In genomic region chr15:56805466-56806146, GRCh38 we compare ENCODE assay signal across 8 cellular contexts.
A peak's percentile ranks its signal among the peaks of the same experiment; 100 is the strongest.
DNase-seq lines count a peak whose midpoint lies in the region; ATAC-seq, FAIRE-seq and TF ChIP-seq lines count a peak whose summit lies in the region.

No MANE protein-coding gene starts in this region.

- TF ChIP-seq POLR2A in IMR-90 (IDR thresholded peaks at IDR 0.05; ENCODE audit: low read depth, low read length) (no peak), GM12878 (IDR thresholded peaks at IDR 0.05; ENCODE audit: low read depth, low read length) (no peak), HepG2 (IDR thresholded peaks at IDR 0.05; ENCODE audit: insufficient read depth in 1 of 2, low read depth in 2 of 2, low read length in 2 of 2) (no peak), esophagus squamous epithelium (IDR thresholded peaks at IDR 0.05) (no peak)

- no peak overlapping the region for H3K14ac ChIP-seq in IMR-90 (replicated peaks; ENCODE audit: low read depth, low read length)

- no peak for TF ChIP-seq RAD21 in IMR-90 (IDR thresholded peaks at IDR 0.05; ENCODE audit: low read length)
- no peak for TF ChIP-seq RAD21 in GM12878 (IDR thresholded peaks at IDR 0.05; ENCODE audit: insufficient read depth, low read depth, low read length)
- no peak for TF ChIP-seq RAD21 in HepG2 (CRISPR knock-in tag; IDR thresholded peaks at IDR 0.05)

- H3K56ac ChIP-seq in IMR-90 (ENCODE audit: extremely low read depth, insufficient read depth, low read length): no peak overlapping the region

- FAIRE-seq in GM12878 (lab: Jason Lieb, UNC): no peak
- no peak for FAIRE-seq in HepG2 (lab: Jason Lieb, UNC)

- H2BK15ac ChIP-seq in IMR-90 (ENCODE audit: low read depth, low read length): no peak overlapping the region

- H3K9me3 ChIP-seq in IMR-90 (ENCODE audit: control insufficient read depth, insufficient read depth, low read length) (peaks cover 11% of the 10 kb centered on the region; the same call in 1 of the 2 replicates), GM12878 (replicated peaks; ENCODE audit: control insufficient read depth, insufficient read depth, low read length) (peaks cover 9% of the 10 kb centered on the region), HepG2 (ENCODE audit: low read length) (peaks cover 9% of the 10 kb centered on the region; the same call in 1 of the 2 replicates), esophagus squamous epithelium (peaks cover 0 to 21% (median 14%) of the 10 kb centered on the region in 3 donors)

- no peak overlapping the region for H3K27ac ChIP-seq in IMR-90 (ENCODE audit: insufficient read depth, low read length)
- H3K27ac ChIP-seq in GM12878 (ENCODE audit: control insufficient read depth, insufficient read depth): no peak overlapping the region
- no peak overlapping the region for H3K27ac ChIP-seq in HepG2 (ENCODE audit: extremely low read length, insufficient read depth, low read length)
- H3K27ac ChIP-seq in esophagus squamous epithelium: peak overlapping the region in 1 of 4 donors; percentile 56

- peak overlapping the region; percentile 9 for H2BK5ac ChIP-seq in IMR-90 (ENCODE audit: low read depth, low read length, poor library complexity, severe bottlenecking)

- H2AK5ac ChIP-seq in IMR-90 (ENCODE audit: low read depth, low read length): no peak overlapping the region

- no peak overlapping the region; the same call in 1 of the 2 replicates for H2BK20ac ChIP-seq in IMR-90 (ENCODE audit: low read depth, low read length)

- H3K27me3 ChIP-seq in IMR-90 (ENCODE audit: control insufficient read depth, insufficient read depth, low read length) (peaks cover 1% of the 10 kb centered on the region; the same call in 1 of the 2 replicates), GM12878 (replicated peaks in 1 of 2; ENCODE audit: control insufficient read depth in 2 of 2, insufficient read depth in 2 of 2, low read length in 1 of 2) (no peaks in the 10 kb centered on the region; a peak in 1 of 4 replicates), HepG2 (ENCODE audit: control insufficient read depth in 1 of 2, insufficient read depth in 2 of 2, low read length in 2 of 2) (no peaks in the 10 kb centered on the region), esophagus squamous epithelium (no peaks in the 10 kb centered on the region)

- POLR2A ChIA-PET in IMR-90 (lab: Charles Lee; ENCODE audit: unreplicated experiment): no interaction called here
- POLR2A ChIA-PET in GM12878 (lab: Charles Lee): no interaction called here
- POLR2A ChIA-PET in HepG2 (lab: Yijun Ruan, JAX): no interaction called here

- RAD21 ChIA-PET in GM12878 (lab: Charles Lee; ENCODE audit: unreplicated experiment): no interaction called here

- BruUV-seq in IMR-90 (replicated peaks; lab: Mats Ljungman, UMichigan) (no TSS peak), GM12878 (replicated peaks; lab: Mats Ljungman, UMichigan) (no TSS peak), HepG2 (replicated peaks; lab: Mats Ljungman, UMichigan) (no TSS peak)

- SMC1A ChIA-PET in GM12878 (lab: Charles Lee; ENCODE audit: uncharacterized antibody, unreplicated experiment): interaction anchor here (0.7 to 1.2 kb wide), 2 partner anchors 12 to 39 kb away, joined by 3 read pairs; no protein-coding TSS in a partner anchor

- H3K79me1 ChIP-seq in IMR-90 (ENCODE audit: low read depth in 1 of 2, low read length in 2 of 2): no peaks in the 10 kb centered on the region

- whole genome bisulfite sequencing in IMR-90 (ENCODE audit: extremely low coverage in 2 of 2, insufficient read length in 1 of 2), 2 experiments: no CpG with 5 or more reads among the region's 9 CpGs
- WGBS in GM12878 (ENCODE audit: insufficient coverage, insufficient replicate concordance, low lambda C conversion rate, missing lambda C conversion rate): 12% methylated on average over 9 of the region's 9 CpGs
- WGBS in HepG2 (ENCODE audit: low lambda C conversion rate): 34% methylated on average over 9 of the region's 9 CpGs
- 38 to 43% methylated on average over 9 of the region's 9 CpGs for WGBS in esophagus squamous epithelium, 2 donors

- H4K91ac ChIP-seq in IMR-90 (ENCODE audit: insufficient read depth, low read depth, low read length): no peak overlapping the region

- H3K23ac ChIP-seq in IMR-90 (ENCODE audit: low read depth, low read length): no peak overlapping the region

- H2AFZ ChIP-seq in IMR-90 (replicated peaks; ENCODE audit: low read length, poor library complexity) (no peak overlapping the region), GM12878 (ENCODE audit: control insufficient read depth, low read depth, low read length) (peak overlapping the region; percentile 54), HepG2 (ENCODE audit: low read length) (no peak overlapping the region)

- TF ChIP-seq CTCF in GM12864 (IDR thresholded peaks at IDR 0.05; ENCODE audit: low read depth, low read length, missing control alignments): no peak
- TF ChIP-seq CTCF in IMR-90 (conservative IDR thresholded peaks at IDR 0.05; ENCODE audit: low read depth, low read length): no peak
- no peak for TF ChIP-seq CTCF in GM12878 (IDR thresholded peaks at IDR 0.05 in 2 of 3, conservative IDR thresholded peaks at IDR 0.05 in 1 of 3; ENCODE audit: control insufficient read depth in 2 of 3, extremely low read depth in 1 of 3, insufficient read depth in 1 of 3, low read depth in 3 of 3, low read length in 3 of 3)
- no peak for TF ChIP-seq CTCF in HepG2 (CRISPR knock-in tag; IDR thresholded peaks at IDR 0.05)
- no peak for TF ChIP-seq CTCF in esophagus squamous epithelium (IDR thresholded peaks at IDR 0.05)

- H3K4me3 ChIP-seq in GM12864 (ENCODE audit: low read depth, low read length) (peak overlapping the region; percentile 26; the same call in 1 of the 2 replicates), IMR-90 (ENCODE audit: insufficient read depth, low read depth, low read length) (peak overlapping the region; percentile 25; the same call in 1 of the 2 replicates), GM12878 (peak overlapping the region; percentile 46), HepG2 (replicated peaks in 1 of 3; ENCODE audit: insufficient read depth in 1 of 3, low read depth in 2 of 3, low read length in 3 of 3) (no peak overlapping the region), esophagus squamous epithelium (peak overlapping the region in 2 of 4 donors; percentile 20 to 46)

- H2AK9ac ChIP-seq in IMR-90 (replicated peaks; ENCODE audit: low read depth, low read length, poor library complexity): no peak overlapping the region

- no peak overlapping the region for H3K9ac ChIP-seq in IMR-90 (ENCODE audit: low read depth, low read length)
- no peak overlapping the region; the same call in 1 of the 2 replicates for H3K9ac ChIP-seq in GM12878 (ENCODE audit: control insufficient read depth, insufficient read depth, low read length)
- no peak overlapping the region for H3K9ac ChIP-seq in HepG2 (ENCODE audit: insufficient read depth, low read depth, low read length)

- H3K4me2 ChIP-seq in IMR-90 (ENCODE audit: low read depth, low read length) (peak overlapping the region; percentile 75), GM12878 (ENCODE audit: control insufficient read depth, insufficient read depth) (peak overlapping the region; percentile 54), HepG2 (ENCODE audit: low read depth, low read length) (no peak overlapping the region)

- no peaks in the 10 kb centered on the region for H3K36me3 ChIP-seq in IMR-90 (ENCODE audit: control insufficient read depth, insufficient read depth, low read length)
- H3K36me3 ChIP-seq in GM12878 (ENCODE audit: control insufficient read depth in 2 of 2, insufficient read depth in 2 of 2, low read length in 1 of 2): no peaks in the 10 kb centered on the region
- no peaks in the 10 kb centered on the region for H3K36me3 ChIP-seq in HepG2 (replicated peaks in 1 of 2; ENCODE audit: control insufficient read depth in 1 of 2, insufficient read depth in 2 of 2, low read length in 2 of 2)
- H3K36me3 ChIP-seq in esophagus squamous epithelium: no peaks in the 10 kb centered on the region

- H3K4me1 ChIP-seq in IMR-90 (ENCODE audit: control insufficient read depth, insufficient read depth, low read length) (no peaks in the 10 kb centered on the region), GM12878 (ENCODE audit: control insufficient read depth, insufficient read depth, low read length) (peaks cover 17% of the 10 kb centered on the region), HepG2 (ENCODE audit: insufficient read depth, low read length) (no peaks in the 10 kb centered on the region), esophagus squamous epithelium (peaks cover 0 to 16% (median 4%) of the 10 kb centered on the region in 3 donors)

- H2BK120ac ChIP-seq in IMR-90 (ENCODE audit: low read depth, low read length): 0 out of 2 replicates have a peak overlapping the region, but pooled peaks have one; percentile 4

- in situ Hi-C loops in IMR-90 (cut with MboI; ENCODE audit: low sequenced_read_pairs) (loop anchor here (25.0 kb wide), 1 partner anchor 732 kb away; no protein-coding TSS in a partner anchor), GM12878 (cut with MboI) (loop anchor here (25.0 kb wide), 1 partner anchor 732 kb away; no protein-coding TSS in a partner anchor), HepG2 (cut with HindIII; ENCODE audit: extremely low pct_ligation_motif_present, low pct_unique_long_range_greater_than_20kb) (loop anchor here (25.0 kb wide), 1 partner anchor 732 kb away; no protein-coding TSS in a partner anchor)

- H3K79me2 ChIP-seq in GM12878 (ENCODE audit: control insufficient read depth, insufficient read depth, low read length) (no peaks in the 10 kb centered on the region), HepG2 (ENCODE audit: insufficient read depth, low read length) (no peaks in the 10 kb centered on the region)

- peak overlapping the region in 1 of 2 experiments; percentile 43; a peak in 2 of 4 replicates for H4K8ac ChIP-seq in IMR-90 (ENCODE audit: low read depth in 2 of 2, low read length in 2 of 2)

- 0 out of 2 replicates have a peak overlapping the region, but pooled peaks have one; percentile 3 for H3K18ac ChIP-seq in IMR-90 (ENCODE audit: low read depth, low read length)

- ATAC-seq in IMR-90 (ENCODE audit: low read depth) (peak; percentile 90), GM12878 (peak; percentile 79), HepG2 (no peak)

- H4K5ac ChIP-seq in IMR-90 (ENCODE audit: low read depth, low read length): no peak overlapping the region

- H3K9me1 ChIP-seq in IMR-90 (ENCODE audit: insufficient read depth, low read length): 0 out of 2 replicates have a peak, but pooled peaks cover 3% of the 10 kb centered on the region

- dilution Hi-C loops in IMR-90 (cut with HindIII; ENCODE audit: low sequenced_read_pairs, unreplicated experiment): no loop called here

- no peaks in the 10 kb centered on the region for H4K20me1 ChIP-seq in IMR-90 (ENCODE audit: insufficient read depth, low read length)
- no peaks in the 10 kb centered on the region for H4K20me1 ChIP-seq in GM12878 (ENCODE audit: control insufficient read depth, insufficient read depth)
- no peaks in the 10 kb centered on the region for H4K20me1 ChIP-seq in HepG2 (ENCODE audit: insufficient read depth, low read length)

- intact Hi-C loops in IMR-90 (cut with micrococcal nuclease) (no loop called here), GM12878 (cut with micrococcal nuclease; ENCODE audit: unreplicated experiment) (no loop called here), HepG2 (cut with micrococcal nuclease; ENCODE audit: unreplicated experiment) (no loop called here), esophagus squamous epithelium (cut with DNase I) (no loop called here)

- no peak for TF ChIP-seq EP300 in GM12878 (IDR thresholded peaks at IDR 0.05; ENCODE audit: borderline replicate concordance in 1 of 2, control insufficient read depth in 1 of 2, low read depth in 2 of 2, low read length in 2 of 2)
- TF ChIP-seq EP300 in HepG2 (IDR thresholded peaks at IDR 0.05; ENCODE audit: low read depth in 2 of 2, low read length in 2 of 2): no peak
- TF ChIP-seq EP300 in HepG2 (CRISPR knock-in tag; IDR thresholded peaks at IDR 0.05; ENCODE audit: borderline replicate concordance): no peak

- CTCF ChIA-PET in IMR-90 (lab: Yijun Ruan, JAX) (no interaction called here), GM12878 (lab: Yijun Ruan, JAX) (interaction anchor here (0.9 to 1.0 kb wide), 2 partner anchors 15 to 16 kb away, joined by 3 read pairs; no protein-coding TSS in a partner anchor), HepG2 (lab: Yijun Ruan, JAX; ENCODE audit: low intra/inter-chr PET ratio, low total read pairs) (no interaction called here)

- no peak for DNase-seq in GM12864 (ENCODE audit: low read depth)
- peak; percentile 87 for DNase-seq in IMR-90
- DNase-seq in GM12878 (ENCODE audit: low read depth, low spot score): no peak
- no peak for DNase-seq in HepG2 (ENCODE audit: low spot score)
- DNase-seq in UCSD-AML1 (lab: John Stamatoyannopoulos, UW; ENCODE audit: unreplicated experiment): no peak
- DNase-seq in NCI-H2196 (lab: John Stamatoyannopoulos, UW; ENCODE audit: unreplicated experiment): no peak
- no peak for DNase-seq in esophagus squamous epithelium (lab: John Stamatoyannopoulos, UW)
- DNase-seq in SKM-1 (lab: John Stamatoyannopoulos, UW; ENCODE audit: unreplicated experiment): no peak

- no peak overlapping the region for H3K4ac ChIP-seq in IMR-90 (ENCODE audit: low read depth, low read length)

Comparison
In these comparisons a context has a peak if more than half of its experiments do, and no peak if none do; other contexts are left out.
1. H3K4me3 ChIP-seq: peak in GM12864 (single experiment), IMR-90 (single experiment) and GM12878 (single experiment); none in HepG2 (0 of 3).